In the genomic region with DNA sequence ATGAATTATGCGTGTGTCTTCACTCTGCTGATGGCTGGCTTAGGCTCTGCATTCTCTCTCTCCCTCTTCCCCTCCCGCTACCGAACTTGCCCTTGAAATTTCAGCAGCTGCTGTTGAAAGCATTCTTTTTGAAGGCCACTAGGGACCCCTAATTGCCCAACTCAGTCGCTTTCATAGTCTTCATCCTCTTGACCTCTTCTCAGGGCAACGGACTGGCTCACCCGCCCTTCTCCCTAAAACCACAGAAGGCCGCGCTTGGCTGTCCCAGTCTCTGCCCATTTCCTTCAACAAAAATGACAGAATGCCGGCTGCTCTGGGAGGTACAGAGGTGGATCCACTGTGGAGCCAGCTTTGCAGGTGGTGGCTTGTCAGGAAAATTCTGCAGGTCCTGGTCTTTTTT, we compare ENCODE assay signal across 17 cellular contexts. TPM values are rescaled to one million over a fixed set of nuclear protein-coding genes. Genes with fewer than 3 reads are reported as not detected.
DNase-seq lines count a peak whose midpoint lies in the region; ATAC-seq and TF ChIP-seq lines count a peak whose summit lies in the region.
"Had no signal": no experiment of that assay in that cellular context is flagged by ENCODE, and none has a peak within 500 bp of the region (broad histone marks: within the 10 kb centered on the region; RNA-seq: fewer than 3 reads in every experiment).

No MANE protein-coding gene starts in this region.

- H3K4me2 ChIP-seq in IMR-90 (ENCODE audit: low read depth, low read length) (no peak overlapping the region), osteoblast (ENCODE audit: insufficient read depth, low read length) (peak overlapping the region; percentile 23), PC-3 (ENCODE audit: low read length) (no peak overlapping the region)

- no peak overlapping the region for H3K56ac ChIP-seq in IMR-90 (ENCODE audit: extremely low read depth, insufficient read depth, low read length)

- intact Hi-C loops in IMR-90 (cut with micrococcal nuclease), result no loop called here
- intact Hi-C loops in activated naive CD4-positive, alpha-beta T cell treated with anti-CD3 and anti-CD28 coated beads for 36 hours (cut with micrococcal nuclease), result no loop called here
- intact Hi-C loops in PC-3 (cut with micrococcal nuclease), result no loop called here

- WGBS in IMR-90 (ENCODE audit: extremely low coverage in 2 of 2, insufficient read length in 1 of 2), 2 experiments, result 82% methylated on average over 3 of the region's 9 CpGs; no CpG with 5 or more reads in 1 of the 2 experiments

- H2BK20ac ChIP-seq in IMR-90 (ENCODE audit: low read depth, low read length), result no peak overlapping the region

- no peaks in the 10 kb centered on the region for H3K27me3 Mint-ChIP-seq in activated naive CD4-positive, alpha-beta T cell treated with anti-CD3 and anti-CD28 coated beads for 36 hours (ENCODE audit: low read depth)
- H3K27me3 Mint-ChIP-seq: stimulated activated naive CD8-positive, alpha-beta T cell treated with anti-CD3 and anti-CD28 coated beads, Interleukin-15, Interleukin-2, amounts not matched to agents 100 ng/mL and 50 ng/mL, for 24 hours had no signal

- peak overlapping the region; percentile 43 for H2AFZ ChIP-seq in IMR-90 (replicated peaks; ENCODE audit: low read length, poor library complexity)
- H2AFZ ChIP-seq in osteoblast (ENCODE audit: low read length), result peak overlapping the region; percentile 70
- H2AFZ ChIP-seq in PC-3 (ENCODE audit: low read length), result no peak overlapping the region

- no peak overlapping the region for H3K4me3 ChIP-seq in IMR-90 (ENCODE audit: insufficient read depth, low read depth, low read length)
- no peak overlapping the region for H3K4me3 ChIP-seq in osteoblast (ENCODE audit: insufficient read depth, low read length)
- H3K4me3 ChIP-seq in PC-3 (ENCODE audit: low read length), result no peak overlapping the region
- H3K4me3 ChIP-seq: SJSA1 had no signal

- TF ChIP-seq POLR2A in IMR-90 (IDR thresholded peaks at IDR 0.05; ENCODE audit: low read depth, low read length), result no peak

- H3K9me1 ChIP-seq in IMR-90 (ENCODE audit: insufficient read depth, low read length), result no peaks in the 10 kb centered on the region

- no peak overlapping the region for H3K27ac Mint-ChIP-seq in activated naive CD4-positive, alpha-beta T cell treated with anti-CD3 and anti-CD28 coated beads for 36 hours
- H3K27ac Mint-ChIP-seq: progenitor cell of endocrine pancreas; stimulated activated naive CD8-positive, alpha-beta T cell treated with anti-CD3 and anti-CD28 coated beads, Interleukin-15, Interleukin-2, amounts not matched to agents 100 ng/mL and 50 ng/mL, for 24 hours had no signal

- H2BK15ac ChIP-seq in IMR-90 (ENCODE audit: low read depth, low read length), result no peak overlapping the region

- H3K9me3 ChIP-seq in IMR-90 (ENCODE audit: control insufficient read depth, insufficient read depth, low read length) (no peaks in the 10 kb centered on the region), osteoblast (ENCODE audit: low read depth, low read length) (no peaks in the 10 kb centered on the region), PC-3 (ENCODE audit: low read length) (no peaks in the 10 kb centered on the region)
- H3K9me3 ChIP-seq: SJSA1 had no signal

- dilution Hi-C loops in IMR-90 (cut with HindIII; ENCODE audit: low sequenced_read_pairs, unreplicated experiment), result no loop called here

- H4K20me1 ChIP-seq in IMR-90 (ENCODE audit: insufficient read depth, low read length), result no peaks in the 10 kb centered on the region
- no peaks in the 10 kb centered on the region for H4K20me1 ChIP-seq in osteoblast (ENCODE audit: insufficient read depth, low read length)
- H4K20me1 ChIP-seq in PC-3 (ENCODE audit: low read length), result no peaks in the 10 kb centered on the region

- no peak for TF ChIP-seq RAD21 in IMR-90 (IDR thresholded peaks at IDR 0.05; ENCODE audit: low read length)

- H2BK5ac ChIP-seq in IMR-90 (ENCODE audit: low read depth, low read length, poor library complexity, severe bottlenecking), result no peak overlapping the region

- H3K36me3 Mint-ChIP-seq in activated naive CD4-positive, alpha-beta T cell treated with anti-CD3 and anti-CD28 coated beads for 36 hours (ENCODE audit: low read depth), result no peaks in the 10 kb centered on the region

- no peak overlapping the region for H2BK120ac ChIP-seq in IMR-90 (ENCODE audit: low read depth, low read length)

- no peak overlapping the region for H2AK9ac ChIP-seq in IMR-90 (replicated peaks; ENCODE audit: low read depth, low read length, poor library complexity)

- no peak overlapping the region for H2AK5ac ChIP-seq in IMR-90 (ENCODE audit: low read depth, low read length)

- H3F3A ChIP-seq in PC-3 (ENCODE audit: low read length, unreplicated experiment), result no peaks in the 10 kb centered on the region

- H3K14ac ChIP-seq in IMR-90 (replicated peaks; ENCODE audit: low read depth, low read length), result no peak overlapping the region

- peaks cover 3% of the 10 kb centered on the region for H3K4me1 Mint-ChIP-seq in activated naive CD4-positive, alpha-beta T cell treated with anti-CD3 and anti-CD28 coated beads for 36 hours (ENCODE audit: low read depth)

- no peaks in the 10 kb centered on the region for H3K79me2 ChIP-seq in osteoblast (ENCODE audit: insufficient read depth, low read length)
- H3K79me2 ChIP-seq in PC-3 (ENCODE audit: low read length), result no peaks in the 10 kb centered on the region

- BruUV-seq in IMR-90 (replicated peaks; lab: Mats Ljungman, UMichigan), result no TSS peak
- BruUV-seq in PC-3 (replicated peaks; lab: Mats Ljungman, UMichigan), result no TSS peak

- no peak overlapping the region for H3K23ac ChIP-seq in IMR-90 (ENCODE audit: low read depth, low read length)

- no peak overlapping the region for H3K18ac ChIP-seq in IMR-90 (ENCODE audit: low read depth, low read length)

- H3K4ac ChIP-seq in IMR-90 (ENCODE audit: low read depth, low read length), result no peak overlapping the region

- H3K27me3 ChIP-seq in IMR-90 (ENCODE audit: control insufficient read depth, insufficient read depth, low read length) (no peaks in the 10 kb centered on the region), osteoblast (ENCODE audit: insufficient read depth, low read length) (no peaks in the 10 kb centered on the region), PC-3 (ENCODE audit: low read length) (no peaks in the 10 kb centered on the region)

- POLR2A ChIA-PET in IMR-90 (lab: Charles Lee; ENCODE audit: unreplicated experiment), result no interaction called here
- POLR2A ChIA-PET in RWPE1 (lab: Yijun Ruan, JAX; ENCODE audit: low non-redundant PET), result interaction anchor here (0.5 to 1.0 kb wide), 2 partner anchors 45 to 49 kb away, joined by 6 to 9 read pairs; no protein-coding TSS in a partner anchor
- POLR2A ChIA-PET in PC-3 (lab: Charles Lee; ENCODE audit: unreplicated experiment), result no interaction called here

- CTCF ChIA-PET in IMR-90 (lab: Yijun Ruan, JAX) (no interaction called here), RWPE1 (lab: Yijun Ruan, JAX) (interaction anchor here (0.7 to 0.9 kb wide), 3 partner anchors 18 to 49 kb away, joined by 3 to 4 read pairs (median 3); no protein-coding TSS in a partner anchor), PC-3 (lab: Charles Lee) (interaction anchor here (0.6 to 1.1 kb wide), 3 partner anchors 49 to 65 kb away, joined by 3 to 5 read pairs (median 3); a partner anchor contains a TSS)
- CTCF ChIA-PET in activated naive CD4-positive, alpha-beta T cell treated with anti-CD3 and anti-CD28 coated beads for 36 hours (lab: Charles Lee), result interaction anchor here (15.0 kb wide), 1 partner anchor 66 kb away, joined by 255 read pairs; a partner anchor contains a TSS

- DNase-seq in IMR-90 (no peak), RWPE1 (ENCODE audit: low spot score) (no peak), fibroblast of peridontal ligament (ENCODE audit: extremely low read depth) (peak; percentile 79), osteoblast (ENCODE audit: insufficient read length, low spot score, missing footprints) (no peak), NCI-H748 treated with DMSO at 0.1 percent for 48 hours (lab: John Stamatoyannopoulos, UW) (no peak), PC-3 (no peak)
- DNase-seq in activated naive CD4-positive, alpha-beta T cell treated with anti-CD3 and anti-CD28 coated beads for 36 hours, result no peak
- DNase-seq: activated CD4-positive, CD25-positive, alpha-beta regulatory T cell; activated T-cell treated with anti-CD3 and anti-CD28 coated beads, Interleukin-2, amount 50 U/mL, for 4 hours; C1 segment of cervical spinal cord; NCI-H1048; NCI-H524; stimulated activated CD4-positive, alpha-beta T cell treated with anti-CD3 and anti-CD28 coated beads, Interleukin-4, amount 100 ng/mL, for 1 hour had no signal

- TF ChIP-seq CTCF in IMR-90 (conservative IDR thresholded peaks at IDR 0.05; ENCODE audit: low read depth, low read length), result no peak
- no peak for TF ChIP-seq CTCF in RWPE1 (conservative IDR thresholded peaks at IDR 0.05; ENCODE audit: low read depth)
- no peak for TF ChIP-seq CTCF in osteoblast (IDR thresholded peaks at IDR 0.05; ENCODE audit: extremely low read depth, low read depth, low read length)
- TF ChIP-seq CTCF in PC-3 (conservative IDR thresholded peaks at IDR 0.05; ENCODE audit: low read depth, low read length), result no peak

- H3K4me1 ChIP-seq in IMR-90 (ENCODE audit: control insufficient read depth, insufficient read depth, low read length), result peaks cover 10% of the 10 kb centered on the region
- H3K4me1 ChIP-seq in osteoblast (ENCODE audit: insufficient read depth, low read length), result peaks cover 20% of the 10 kb centered on the region
- peaks cover 16% of the 10 kb centered on the region for H3K4me1 ChIP-seq in PC-3 (ENCODE audit: insufficient read depth, low read length)

- no peaks in the 10 kb centered on the region for H3K36me3 ChIP-seq in IMR-90 (ENCODE audit: control insufficient read depth, insufficient read depth, low read length)
- no peaks in the 10 kb centered on the region for H3K36me3 ChIP-seq in osteoblast (ENCODE audit: insufficient read depth, low read length)
- H3K36me3 ChIP-seq in PC-3 (ENCODE audit: low read depth, low read length), result no peaks in the 10 kb centered on the region
- H3K36me3 ChIP-seq: SJSA1 had no signal

- H3K27ac ChIP-seq in IMR-90 (ENCODE audit: insufficient read depth, low read length) (no peak overlapping the region), RWPE1 (peak overlapping the region; percentile 45), osteoblast (ENCODE audit: low read depth, low read length) (no peak overlapping the region), PC-3 (ENCODE audit: low read length) (no peak overlapping the region)
- H3K27ac ChIP-seq: SJSA1 had no signal

- no peak overlapping the region for H4K8ac ChIP-seq in IMR-90 (ENCODE audit: low read depth in 2 of 2, low read length in 2 of 2)

- H3K9me2 ChIP-seq in PC-3 (replicated peaks; ENCODE audit: low read length), result no peaks in the 10 kb centered on the region

- in situ Hi-C loops in IMR-90 (cut with MboI; ENCODE audit: low sequenced_read_pairs), result loop anchor here (25.0 kb wide), 1 partner anchor 387 kb away; no protein-coding TSS in a partner anchor

- no peak overlapping the region for H3K9ac ChIP-seq in IMR-90 (ENCODE audit: low read depth, low read length)
- H3K9ac ChIP-seq in PC-3 (ENCODE audit: low read length), result no peak overlapping the region

- no peak overlapping the region for H3K4me3 Mint-ChIP-seq in activated naive CD4-positive, alpha-beta T cell treated with anti-CD3 and anti-CD28 coated beads for 36 hours
- H3K4me3 Mint-ChIP-seq: activated T-cell treated with anti-CD3 and anti-CD28 coated beads, Interleukin-2, amount 50 U/mL, for 4 hours; stimulated activated naive CD8-positive, alpha-beta T cell treated with anti-CD3 and anti-CD28 coated beads, Interleukin-15, Interleukin-2, amounts not matched to agents 100 ng/mL and 50 ng/mL, for 24 hours had no signal

- H4K5ac ChIP-seq in IMR-90 (ENCODE audit: low read depth, low read length), result no peak overlapping the region

- ATAC-seq in IMR-90 (ENCODE audit: low read depth) (no peak), GM18520 (IDR thresholded peaks at IDR 0.05; ENCODE audit: unreplicated experiment) (no peak), PC-3 (no peak)
- ATAC-seq: activated T-cell treated with anti-CD3 and anti-CD28 coated beads, Interleukin-2, amount 50 U/mL, for 4 hours had no signal

- H4K91ac ChIP-seq in IMR-90 (ENCODE audit: insufficient read depth, low read depth, low read length), result no peak overlapping the region

- no peaks in the 10 kb centered on the region for H3K79me1 ChIP-seq in IMR-90 (ENCODE audit: low read depth in 1 of 2, low read length in 2 of 2)

- no peaks in the 10 kb centered on the region for H3K9me3 Mint-ChIP-seq in activated naive CD4-positive, alpha-beta T cell treated with anti-CD3 and anti-CD28 coated beads for 36 hours
- H3K9me3 Mint-ChIP-seq: activated T-cell treated with anti-CD3 and anti-CD28 coated beads, Interleukin-2, amount 50 U/mL, for 4 hours; stimulated activated naive CD8-positive, alpha-beta T cell treated with anti-CD3 and anti-CD28 coated beads, Interleukin-15, Interleukin-2, amounts not matched to agents 100 ng/mL and 50 ng/mL, for 24 hours had no signal

RNA-seq across cellular contexts. Expression of a gene that starts 21.0 kb away (rescaled TPM):
- total RNA-seq in IMR-90 (2012; rRNA removed), result 0.36 and 0.56 TPM in 2 replicates
- polyA plus RNA-seq in IMR-90 (2012; rRNA removed), result 1.4 and 2.3 TPM in 2 replicates
- polyA plus RNA-seq in IMR-90 (2012; cell fraction: cytosol; rRNA removed), result 4.2 and 5.3 TPM in 2 replicates
- polyA plus RNA-seq in IMR-90 (2012; cell fraction: nucleus; rRNA removed; ENCODE audit: low replicate concordance), result 10.8 and 12.1 TPM in 2 replicates
- total RNA-seq in osteoblast, result 2.7 and 3.6 TPM in 2 replicates
- 100 to 1,000 TPM; 228 to 242 TPM for total RNA-seq in activated naive CD4-positive, alpha-beta T cell treated with anti-CD3 and anti-CD28 coated beads for 36 hours
- 8.2 and 14.2 TPM in 2 replicates for total RNA-seq in PC-3 (2014; rRNA removed)
- total RNA-seq: SJSA1 had no signal

RNA-seq across cellular contexts. Expression of a gene that starts 39.0 kb away (rescaled TPM):
- total RNA-seq in IMR-90 (2012; rRNA removed), result 5.6 and 6.1 TPM in 2 replicates
- 4.5 TPM in 2 replicates for polyA plus RNA-seq in IMR-90 (2012; rRNA removed)
- polyA plus RNA-seq in IMR-90 (2012; cell fraction: cytosol; rRNA removed), result 5.2 and 10.6 TPM in 2 replicates
- 2.9 and 6.9 TPM in 2 replicates for polyA plus RNA-seq in IMR-90 (2012; cell fraction: nucleus; rRNA removed; ENCODE audit: low replicate concordance)
- total RNA-seq in osteoblast, result 10.0 and 10.9 TPM in 2 replicates
- 1 to 10 TPM; 3.5 TPM for total RNA-seq in activated naive CD4-positive, alpha-beta T cell treated with anti-CD3 and anti-CD28 coated beads for 36 hours
- total RNA-seq in PC-3 (2014; rRNA removed), result 19.9 and 30.5 TPM in 2 replicates

RNA-seq across cellular contexts. Expression of a gene that starts 52.4 kb away (rescaled TPM):
- total RNA-seq in IMR-90 (2012; rRNA removed) (5.9 and 8.6 TPM in 2 replicates), osteoblast (10.9 and 12.1 TPM in 2 replicates), PC-3 (2014; rRNA removed) (47.3 and 59.0 TPM in 2 replicates)
- polyA plus RNA-seq in IMR-90 (2012; rRNA removed), result 14.5 TPM in 2 replicates
- polyA plus RNA-seq in IMR-90 (2012; cell fraction: cytosol; rRNA removed), result 13.5 and 13.8 TPM in 2 replicates
- polyA plus RNA-seq in IMR-90 (2012; cell fraction: nucleus; rRNA removed; ENCODE audit: low replicate concordance), result 8.5 and 12.5 TPM in 2 replicates
- total RNA-seq in activated naive CD4-positive, alpha-beta T cell treated with anti-CD3 and anti-CD28 coated beads for 36 hours, result 10 to 100 TPM; 24.3 to 24.7 TPM

Comparison
In these comparisons a context has a peak if more than half of its experiments do, and no peak if none do; other contexts are left out.
1. RNA of a gene that starts 21.0 kb away (total RNA-seq): 228 to 242 TPM in activated naive CD4-positive, alpha-beta T cell treated with anti-CD3 and anti-CD28 coated beads for 36 hours; 8.2 to 14.2 TPM in PC-3, 2.7 to 3.6 TPM in osteoblast and 0.36 to 0.56 TPM in IMR-90; every median in the first group is over 10 times any median in the second.